9 cellular contexts compared by ENCODE assay signal in the genomic region with DNA sequence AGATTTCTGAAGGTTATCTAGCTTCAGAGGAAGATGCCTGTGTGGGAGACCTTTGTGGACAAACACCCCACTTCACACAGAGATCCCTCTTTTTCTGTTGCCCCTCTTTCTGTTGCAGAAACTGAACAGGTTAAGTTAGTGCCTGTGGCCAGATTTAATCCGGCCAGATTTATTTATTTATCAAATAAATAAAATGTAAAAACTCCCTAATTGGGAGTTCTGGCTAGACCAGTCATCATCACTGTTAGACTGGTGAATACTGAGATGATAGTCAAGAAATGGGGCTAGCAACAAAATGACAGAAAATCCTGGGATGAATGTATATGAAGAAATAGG. TPM values are rescaled to one million over a fixed set of nuclear protein-coding genes. Genes with fewer than 3 reads are reported as not detected.
DNase-seq lines count a peak whose midpoint lies in the region; ATAC-seq, FAIRE-seq and TF ChIP-seq lines count a peak whose summit lies in the region.
"Had no signal": no experiment of that assay in that cellular context is flagged by ENCODE, and none has a peak within 500 bp of the region (broad histone marks: within the 10 kb centered on the region; RNA-seq: fewer than 3 reads in every experiment).

No MANE protein-coding gene starts in this region.

- H3K9me2 ChIP-seq in HCT116 (ENCODE audit: insufficient read depth): no peaks in the 10 kb centered on the region

- TF ChIP-seq POLR2A in HCT116 (IDR thresholded peaks at IDR 0.05; ENCODE audit: borderline replicate concordance, extremely low read depth, insufficient read depth, insufficient read length) (no peak), esophagus squamous epithelium (IDR thresholded peaks at IDR 0.05) (no peak), gastrocnemius medialis (IDR thresholded peaks at IDR 0.05) (no peak)

- intact Hi-C loops in HCT116 (cut with micrococcal nuclease) (loop anchor here (5.0 kb wide), 1 partner anchor 106 kb away; no protein-coding TSS in a partner anchor), esophagus squamous epithelium (cut with DNase I) (no loop called here), gastrocnemius medialis (cut with DNase I; ENCODE audit: low total_unique reads) (loop anchor here (2.0 to 10.0 kb wide), 5 partner anchors 113 to 1686 kb away; a partner anchor contains a TSS), kidney (cut with DNase I) (no loop called here), mucosa of descending colon (cut with DNase I, micrococcal nuclease) (loop anchor here in 1 of 2 donors (10.0 kb wide), 1 partner anchor 99 kb away; no protein-coding TSS in a partner anchor)

- in situ Hi-C loops in gastrocnemius medialis (cut with MboI; ENCODE audit: low sequenced_read_pairs in 4 of 4) (loop anchor here in 1 of 4 donors (25.0 kb wide), 1 partner anchor 1456 kb away; no protein-coding TSS in a partner anchor), HAP-1 (cut with MboI; ENCODE audit: low sequenced_read_pairs) (no loop called here)

- TF ChIP-seq RAD21 in HCT116 (IDR thresholded peaks at IDR 0.05; ENCODE audit: low read depth): no peak

- H4K20me1 ChIP-seq in HCT116 (ENCODE audit: insufficient read depth): no peaks in the 10 kb centered on the region

- FAIRE-seq in kidney (lab: Jason Lieb, UNC): no peak

- TF ChIP-seq CTCF in HCT116 (IDR thresholded peaks at IDR 0.05 in 2 of 3, conservative IDR thresholded peaks at IDR 0.05 in 1 of 3; ENCODE audit: borderline replicate concordance in 1 of 3, insufficient read depth in 1 of 3, low read depth in 2 of 3, low read length in 2 of 3): no peak
- no peak for TF ChIP-seq CTCF in esophagus squamous epithelium (IDR thresholded peaks at IDR 0.05)
- no peak for TF ChIP-seq CTCF in gastrocnemius medialis (IDR thresholded peaks at IDR 0.05 in 4 of 5, conservative IDR thresholded peaks at IDR 0.05 in 1 of 5)
- no peak for TF ChIP-seq CTCF in kidney (IDR thresholded peaks at IDR 0.05; ENCODE audit: borderline replicate concordance, extremely low read depth, insufficient read depth)
- TF ChIP-seq CTCF in mucosa of descending colon (IDR thresholded peaks at IDR 0.05): no peak

- no peak overlapping the region for H2AFZ ChIP-seq in HCT116 (ENCODE audit: low read depth, low read length, poor library complexity, severe bottlenecking)

- BruUV-seq in HCT116 (replicated peaks; lab: Mats Ljungman, UMichigan): no TSS peak

- DNase-seq in HCT116 (ENCODE audit: low read depth, low spot score): no peak
- DNase-seq in SK-N-MC (ENCODE audit: low read depth, low spot score): no peak
- no peak for DNase-seq in esophagus squamous epithelium (lab: John Stamatoyannopoulos, UW)
- no peak for DNase-seq in gastrocnemius medialis
- DNase-seq in kidney: no peak
- DNase-seq in mucosa of descending colon: no peak
- DNase-seq in HAP-1 (ENCODE audit: low spot score in 2 of 2): no peak
- no peak for DNase-seq in iPS-NIHi11 (ENCODE audit: low spot score)
- DNase-seq: NCI-H2081 had no signal

- no peak overlapping the region for H3K27ac ChIP-seq in HCT116 (ENCODE audit: low read depth, low read length)
- H3K27ac ChIP-seq in SK-N-MC: no peak overlapping the region
- H3K27ac ChIP-seq in esophagus squamous epithelium: peak overlapping the region in 3 of 4 donors; percentile 99 to 100 (median 99)
- H3K27ac ChIP-seq in gastrocnemius medialis: peak overlapping the region; percentile 92 to 99 (median 96)
- no peak overlapping the region for H3K27ac ChIP-seq in kidney (ENCODE audit: low read depth in 2 of 2, low read length in 2 of 2)

- RAD21 ChIA-PET in HCT116 (lab: Charles Lee; ENCODE audit: low non-redundant PET in 1 of 2, low total read pairs in 2 of 2, uncharacterized antibody in 2 of 2, unreplicated experiment in 2 of 2): no interaction called here

- H3K36me3 ChIP-seq in HCT116 (ENCODE audit: control insufficient read depth in 1 of 2, insufficient read depth in 2 of 2, low read length in 2 of 2) (no peaks in the 10 kb centered on the region), SK-N-MC (ENCODE audit: insufficient read depth, low read length) (no peaks in the 10 kb centered on the region), esophagus squamous epithelium (no peaks in the 10 kb centered on the region), gastrocnemius medialis (no peaks in the 10 kb centered on the region), kidney (ENCODE audit: control insufficient read depth in 1 of 2, insufficient read depth in 2 of 2, low read length in 2 of 2) (no peaks in the 10 kb centered on the region), mucosa of descending colon (ENCODE audit: low read depth) (no peaks in the 10 kb centered on the region), HAP-1 (replicated peaks) (no peaks in the 10 kb centered on the region)

- peaks cover 9 to 19% of the 10 kb centered on the region in 2 experiments; a peak in 2 of 4 replicates for H3K4me1 ChIP-seq in HCT116 (ENCODE audit: control insufficient read depth in 1 of 2, insufficient read depth in 2 of 2, low read length in 2 of 2)
- peaks cover 0 to 38% (median 25%) of the 10 kb centered on the region in 3 donors for H3K4me1 ChIP-seq in esophagus squamous epithelium
- H3K4me1 ChIP-seq in gastrocnemius medialis: peaks cover 19 to 21% of the 10 kb centered on the region in 2 donors
- H3K4me1 ChIP-seq in kidney (ENCODE audit: control insufficient read depth in 1 of 2, insufficient read depth in 1 of 2, low read depth in 1 of 2, low read length in 2 of 2): peaks cover 3 to 8% of the 10 kb centered on the region in 2 donors
- H3K4me1 ChIP-seq in mucosa of descending colon (ENCODE audit: low read depth): peaks cover 28% of the 10 kb centered on the region
- peaks cover 28% of the 10 kb centered on the region for H3K4me1 ChIP-seq in HAP-1

- peaks cover 31% of the 10 kb centered on the region for H3K79me2 ChIP-seq in HCT116 (ENCODE audit: insufficient read depth, low read length)

- H3K27me3 ChIP-seq in HCT116 (ENCODE audit: insufficient read depth, low read length): no peaks in the 10 kb centered on the region
- H3K27me3 ChIP-seq in esophagus squamous epithelium: no peaks in the 10 kb centered on the region
- H3K27me3 ChIP-seq in gastrocnemius medialis: no peaks in the 10 kb centered on the region
- H3K27me3 ChIP-seq in HAP-1 (ENCODE audit: low read depth): no peaks in the 10 kb centered on the region

- H3K9me3 ChIP-seq in HCT116 (ENCODE audit: control insufficient read depth in 1 of 2, insufficient read depth in 1 of 2, low read depth in 1 of 2, low read length in 2 of 2) (no peaks in the 10 kb centered on the region), SK-N-MC (ENCODE audit: low read depth, low read length) (no peaks in the 10 kb centered on the region), esophagus squamous epithelium (no peaks in the 10 kb centered on the region), gastrocnemius medialis (no peaks in the 10 kb centered on the region), kidney (ENCODE audit: control insufficient read depth in 1 of 2, low read length in 2 of 2) (no peaks in the 10 kb centered on the region), mucosa of descending colon (no peaks in the 10 kb centered on the region), HAP-1 (no peaks in the 10 kb centered on the region)

- ATAC-seq in HCT116 (no peak), gastrocnemius medialis (no peak), mucosa of descending colon (no peak)

- H3K9ac ChIP-seq in HCT116 (ENCODE audit: low read length) (peak overlapping the region; percentile 95), SK-N-MC (ENCODE audit: insufficient read length) (no peak overlapping the region), kidney (ENCODE audit: low read length in 2 of 2) (peak overlapping the region in 1 of 2 donors; percentile 65)

- CTCF ChIA-PET in HCT116 (lab: Charles Lee): interaction anchor here (1.2 kb wide), 1 partner anchor 99 kb away, joined by 4 read pairs; no protein-coding TSS in a partner anchor

- WGBS in esophagus squamous epithelium, 2 donors: 33 to 50% methylated on average over 1 of the region's 1 CpG

- POLR2A ChIA-PET in HCT116 (lab: Charles Lee): no interaction called here

- H3K4me2 ChIP-seq in HCT116 (ENCODE audit: low read length): peak overlapping the region; percentile 80

- peak overlapping the region; percentile 67 to 70 for H3K4me3 ChIP-seq in HCT116 (replicated peaks in 1 of 2; ENCODE audit: low read depth in 1 of 2, low read length in 2 of 2)
- H3K4me3 ChIP-seq in SK-N-MC: peak overlapping the region; percentile 81
- no peak overlapping the region for H3K4me3 ChIP-seq in esophagus squamous epithelium
- peak overlapping the region in 3 of 4 donors; percentile 71 to 86 (median 80) for H3K4me3 ChIP-seq in gastrocnemius medialis
- H3K4me3 ChIP-seq in kidney (ENCODE audit: low read length in 2 of 2): peak overlapping the region in 1 of 2 donors; percentile 90
- no peak overlapping the region for H3K4me3 ChIP-seq in mucosa of descending colon
- no peak overlapping the region for H3K4me3 ChIP-seq in HAP-1

TF ChIP-seq in HCT116, 20 proteins besides CTCF, POLR2A, EP300 and RAD21:
- no peak for TF ChIP-seq CEBPB (IDR thresholded peaks at IDR 0.05; ENCODE audit: low read depth)
- TF ChIP-seq SRF (IDR thresholded peaks at IDR 0.05; ENCODE audit: low read depth): no peak
- TF ChIP-seq YY1 (IDR thresholded peaks at IDR 0.05; ENCODE audit: extremely low read depth, insufficient replicate concordance, low read depth, low read length): no peak
- TF ChIP-seq CBX3 (IDR thresholded peaks at IDR 0.05; ENCODE audit: low read depth): no peak
- TF ChIP-seq EZH2 (IDR thresholded peaks at IDR 0.05): no peak
- TF ChIP-seq, protein P1, sequence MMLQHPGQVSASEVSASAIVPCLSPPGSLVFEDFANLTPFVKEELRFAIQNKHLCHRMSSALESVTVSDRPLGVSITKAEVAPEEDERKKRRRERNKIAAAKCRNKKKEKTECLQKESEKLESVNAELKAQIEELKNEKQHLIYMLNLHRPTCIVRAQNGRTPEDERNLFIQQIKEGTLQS (IDR thresholded peaks at IDR 0.05): no peak
- TF ChIP-seq EGR1 (IDR thresholded peaks at IDR 0.05; ENCODE audit: low read depth): no peak
- TF ChIP-seq, protein P2, sequence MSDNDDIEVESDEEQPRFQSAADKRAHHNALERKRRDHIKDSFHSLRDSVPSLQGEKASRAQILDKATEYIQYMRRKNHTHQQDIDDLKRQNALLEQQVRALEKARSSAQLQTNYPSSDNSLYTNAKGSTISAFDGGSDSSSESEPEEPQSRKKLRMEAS (IDR thresholded peaks at IDR 0.05): no peak
- no peak for TF ChIP-seq SIN3A (IDR thresholded peaks at IDR 0.05; ENCODE audit: low read depth)
- TF ChIP-seq JUND (IDR thresholded peaks at IDR 0.05): no peak

RNA-seq across cellular contexts. Expression of a gene that starts 1.2 kb away (rescaled TPM):
- 33.9 TPM for total RNA-seq in HCT116 (2021; ENCODE audit: unreplicated experiment)
- polyA plus RNA-seq in HCT116 (2012): 12.3 and 13.0 TPM in 2 replicates
- 10 to 100 TPM; 32.8 to 56.1 (median 39.9) TPM for total RNA-seq in esophagus squamous epithelium
- 10 to 100 TPM; 20.3 to 34.4 (median 27.1) TPM for total RNA-seq in gastrocnemius medialis
- 77.7 TPM for total RNA-seq in kidney
- polyA plus RNA-seq in kidney (ENCODE audit: insufficient read depth, low read depth, low replicate concordance): 9.7 TPM
- total RNA-seq in mucosa of descending colon: 10 to 100 TPM; 33.1 to 56.1 (median 44.1) TPM

Comparison
In these comparisons a context has a peak if more than half of its experiments do, and no peak if none do; other contexts are left out.
1. H3K27ac ChIP-seq: peak in esophagus squamous epithelium (3 of 4) and gastrocnemius medialis (4 of 4); none in HCT116 (single experiment), SK-N-MC (single experiment) and kidney (0 of 2).
2. H3K4me3 ChIP-seq: peak in HCT116 (2 of 2), SK-N-MC (single experiment) and gastrocnemius medialis (3 of 4); none in esophagus squamous epithelium (0 of 4), mucosa of descending colon (single experiment) and HAP-1 (single experiment).
3. intact Hi-C loops: an anchor here in HCT116 (5.0 kb wide) and gastrocnemius medialis (2.0 to 10.0 kb wide); none called in esophagus squamous epithelium and kidney.